In genomic region chr21:33324311-33325221, GRCh38 we compare ENCODE assay signal across 1 cellular context.
A peak's percentile ranks its signal among the peaks of the same experiment; 100 is the strongest.
TF ChIP-seq lines count a peak whose summit lies in the region.

TSS of gene IFNAR1 (plus strand) at chr21:33324970. CDS start at chr21:33325056, 86 bp downstream.

TF ChIP-seq in HEK293, 187 proteins besides CTCF, POLR2A, EP300 and RAD21 (continued from another document and continues in another):
- TF ChIP-seq, protein P1, sequence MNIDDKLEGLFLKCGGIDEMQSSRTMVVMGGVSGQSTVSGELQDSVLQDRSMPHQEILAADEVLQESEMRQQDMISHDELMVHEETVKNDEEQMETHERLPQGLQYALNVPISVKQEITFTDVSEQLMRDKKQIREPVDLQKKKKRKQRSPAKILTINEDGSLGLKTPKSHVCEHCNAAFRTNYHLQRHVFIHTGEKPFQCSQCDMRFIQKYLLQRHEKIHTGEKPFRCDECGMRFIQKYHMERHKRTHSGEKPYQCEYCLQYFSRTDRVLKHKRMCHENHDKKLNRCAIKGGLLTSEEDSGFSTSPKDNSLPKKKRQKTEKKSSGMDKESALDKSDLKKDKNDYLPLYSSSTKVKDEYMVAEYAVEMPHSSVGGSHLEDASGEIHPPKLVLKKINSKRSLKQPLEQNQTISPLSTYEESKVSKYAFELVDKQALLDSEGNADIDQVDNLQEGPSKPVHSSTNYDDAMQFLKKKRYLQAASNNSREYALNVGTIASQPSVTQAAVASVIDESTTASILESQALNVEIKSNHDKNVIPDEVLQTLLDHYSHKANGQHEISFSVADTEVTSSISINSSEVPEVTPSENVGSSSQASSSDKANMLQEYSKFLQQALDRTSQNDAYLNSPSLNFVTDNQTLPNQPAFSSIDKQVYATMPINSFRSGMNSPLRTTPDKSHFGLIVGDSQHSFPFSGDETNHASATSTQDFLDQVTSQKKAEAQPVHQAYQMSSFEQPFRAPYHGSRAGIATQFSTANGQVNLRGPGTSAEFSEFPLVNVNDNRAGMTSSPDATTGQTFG (tag by site-specific recombination; IDR thresholded peaks at IDR 0.05; ENCODE audit: borderline replicate concordance): no peak
- TF ChIP-seq ZNF514 (tag by site-specific recombination; IDR thresholded peaks at IDR 0.05) (no peak), BCL11A (tag by site-specific recombination; IDR thresholded peaks at IDR 0.05; ENCODE audit: low read depth) (peak; percentile 27; the same call in 1 of the 2 replicates), ZNF449 (tag by site-specific recombination; IDR thresholded peaks at IDR 0.05) (no peak), ZNF426 (tag by site-specific recombination; IDR thresholded peaks at IDR 0.05) (no peak), ZNF585B (tag by site-specific recombination; IDR thresholded peaks at IDR 0.05) (no peak), TSHZ1 (tag by site-specific recombination; IDR thresholded peaks at IDR 0.05; ENCODE audit: borderline replicate concordance) (no peak), ZNF560 (tag by site-specific recombination; IDR thresholded peaks at IDR 0.05; ENCODE audit: borderline replicate concordance) (no peak), ZNF423 (tag by site-specific recombination; IDR thresholded peaks at IDR 0.05) (peak; percentile 97), ZNF549 (tag by site-specific recombination; IDR thresholded peaks at IDR 0.05) (no peak), ZBTB44 (tag by site-specific recombination; IDR thresholded peaks at IDR 0.05) (no peak), REPIN1 (tag by site-specific recombination; IDR thresholded peaks at IDR 0.05; ENCODE audit: low read depth) (peak; percentile 81; the same call in 1 of the 2 replicates), ZNF140 (tag by site-specific recombination; IDR thresholded peaks at IDR 0.05) (no peak), OVOL3 (tag by site-specific recombination; IDR thresholded peaks at IDR 0.05) (no peak), KLF1 (tag by site-specific recombination; IDR thresholded peaks at IDR 0.05) (peak; percentile 96), YY1 (tag by site-specific recombination; IDR thresholded peaks at IDR 0.05) (peak; percentile 40; the same call in 1 of the 2 replicates), ZNF654 (tag by site-specific recombination; IDR thresholded peaks at IDR 0.05; ENCODE audit: low read depth) (no peak), HOXD13 (CRISPR knock-in tag; IDR thresholded peaks at IDR 0.05; ENCODE audit: borderline replicate concordance) (no peak), KLF17 (tag by site-specific recombination; IDR thresholded peaks at IDR 0.05) (peak; percentile 43; the same call in 1 of the 2 replicates), ZNF624 (tag by site-specific recombination; IDR thresholded peaks at IDR 0.05) (peak; percentile 72; the same call in 1 of the 2 replicates), IKZF3 (tag by site-specific recombination; IDR thresholded peaks at IDR 0.05) (peak; percentile 97), ZNF350 (tag by site-specific recombination; IDR thresholded peaks at IDR 0.05) (no peak), PRDM6 (tag by site-specific recombination; IDR thresholded peaks at IDR 0.05) (no peak), ZNF776 (tag by site-specific recombination; IDR thresholded peaks at IDR 0.05; ENCODE audit: borderline replicate concordance) (no peak), KLF10 (tag by site-specific recombination; IDR thresholded peaks at IDR 0.05) (no peak)
- TF ChIP-seq, protein P2, sequence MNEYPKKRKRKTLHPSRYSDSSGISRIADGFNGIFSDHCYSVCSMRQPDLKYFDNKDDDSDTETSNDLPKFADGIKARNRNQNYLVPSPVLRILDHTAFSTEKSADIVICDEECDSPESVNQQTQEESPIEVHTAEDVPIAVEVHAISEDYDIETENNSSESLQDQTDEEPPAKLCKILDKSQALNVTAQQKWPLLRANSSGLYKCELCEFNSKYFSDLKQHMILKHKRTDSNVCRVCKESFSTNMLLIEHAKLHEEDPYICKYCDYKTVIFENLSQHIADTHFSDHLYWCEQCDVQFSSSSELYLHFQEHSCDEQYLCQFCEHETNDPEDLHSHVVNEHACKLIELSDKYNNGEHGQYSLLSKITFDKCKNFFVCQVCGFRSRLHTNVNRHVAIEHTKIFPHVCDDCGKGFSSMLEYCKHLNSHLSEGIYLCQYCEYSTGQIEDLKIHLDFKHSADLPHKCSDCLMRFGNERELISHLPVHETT (tag by site-specific recombination; IDR thresholded peaks at IDR 0.05): peak; percentile 86
- TF ChIP-seq, protein P3, sequence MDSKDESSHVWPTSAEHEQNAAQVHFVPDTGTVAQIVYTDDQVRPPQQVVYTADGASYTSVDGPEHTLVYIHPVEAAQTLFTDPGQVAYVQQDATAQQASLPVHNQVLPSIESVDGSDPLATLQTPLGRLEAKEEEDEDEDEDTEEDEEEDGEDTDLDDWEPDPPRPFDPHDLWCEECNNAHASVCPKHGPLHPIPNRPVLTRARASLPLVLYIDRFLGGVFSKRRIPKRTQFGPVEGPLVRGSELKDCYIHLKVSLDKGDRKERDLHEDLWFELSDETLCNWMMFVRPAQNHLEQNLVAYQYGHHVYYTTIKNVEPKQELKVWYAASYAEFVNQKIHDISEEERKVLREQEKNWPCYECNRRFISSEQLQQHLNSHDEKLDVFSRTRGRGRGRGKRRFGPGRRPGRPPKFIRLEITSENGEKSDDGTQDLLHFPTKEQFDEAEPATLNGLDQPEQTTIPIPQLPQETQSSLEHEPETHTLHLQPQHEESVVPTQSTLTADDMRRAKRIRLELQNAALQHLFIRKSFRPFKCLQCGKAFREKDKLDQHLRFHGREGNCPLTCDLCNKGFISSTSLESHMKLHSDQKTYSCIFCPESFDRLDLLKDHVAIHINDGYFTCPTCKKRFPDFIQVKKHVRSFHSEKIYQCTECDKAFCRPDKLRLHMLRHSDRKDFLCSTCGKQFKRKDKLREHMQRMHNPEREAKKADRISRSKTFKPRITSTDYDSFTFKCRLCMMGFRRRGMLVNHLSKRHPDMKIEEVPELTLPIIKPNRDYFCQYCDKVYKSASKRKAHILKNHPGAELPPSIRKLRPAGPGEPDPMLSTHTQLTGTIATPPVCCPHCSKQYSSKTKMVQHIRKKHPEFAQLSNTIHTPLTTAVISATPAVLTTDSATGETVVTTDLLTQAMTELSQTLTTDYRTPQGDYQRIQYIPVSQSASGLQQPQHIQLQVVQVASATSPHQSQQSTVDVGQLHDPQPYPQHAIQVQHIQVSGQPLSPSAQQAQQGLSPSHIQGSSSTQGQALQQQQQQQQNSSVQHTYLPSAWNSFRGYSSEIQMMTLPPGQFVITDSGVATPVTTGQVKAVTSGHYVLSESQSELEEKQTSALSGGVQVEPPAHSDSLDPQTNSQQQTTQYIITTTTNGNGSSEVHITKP (tag by site-specific recombination; IDR thresholded peaks at IDR 0.05): peak; percentile 95
- TF ChIP-seq, protein P4, sequence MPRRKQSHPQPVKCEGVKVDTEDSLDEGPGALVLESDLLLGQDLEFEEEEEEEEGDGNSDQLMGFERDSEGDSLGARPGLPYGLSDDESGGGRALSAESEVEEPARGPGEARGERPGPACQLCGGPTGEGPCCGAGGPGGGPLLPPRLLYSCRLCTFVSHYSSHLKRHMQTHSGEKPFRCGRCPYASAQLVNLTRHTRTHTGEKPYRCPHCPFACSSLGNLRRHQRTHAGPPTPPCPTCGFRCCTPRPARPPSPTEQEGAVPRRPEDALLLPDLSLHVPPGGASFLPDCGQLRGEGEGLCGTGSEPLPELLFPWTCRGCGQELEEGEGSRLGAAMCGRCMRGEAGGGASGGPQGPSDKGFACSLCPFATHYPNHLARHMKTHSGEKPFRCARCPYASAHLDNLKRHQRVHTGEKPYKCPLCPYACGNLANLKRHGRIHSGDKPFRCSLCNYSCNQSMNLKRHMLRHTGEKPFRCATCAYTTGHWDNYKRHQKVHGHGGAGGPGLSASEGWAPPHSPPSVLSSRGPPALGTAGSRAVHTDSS (tag by site-specific recombination; IDR thresholded peaks at IDR 0.05): peak; percentile 94
- TF ChIP-seq, protein P5, sequence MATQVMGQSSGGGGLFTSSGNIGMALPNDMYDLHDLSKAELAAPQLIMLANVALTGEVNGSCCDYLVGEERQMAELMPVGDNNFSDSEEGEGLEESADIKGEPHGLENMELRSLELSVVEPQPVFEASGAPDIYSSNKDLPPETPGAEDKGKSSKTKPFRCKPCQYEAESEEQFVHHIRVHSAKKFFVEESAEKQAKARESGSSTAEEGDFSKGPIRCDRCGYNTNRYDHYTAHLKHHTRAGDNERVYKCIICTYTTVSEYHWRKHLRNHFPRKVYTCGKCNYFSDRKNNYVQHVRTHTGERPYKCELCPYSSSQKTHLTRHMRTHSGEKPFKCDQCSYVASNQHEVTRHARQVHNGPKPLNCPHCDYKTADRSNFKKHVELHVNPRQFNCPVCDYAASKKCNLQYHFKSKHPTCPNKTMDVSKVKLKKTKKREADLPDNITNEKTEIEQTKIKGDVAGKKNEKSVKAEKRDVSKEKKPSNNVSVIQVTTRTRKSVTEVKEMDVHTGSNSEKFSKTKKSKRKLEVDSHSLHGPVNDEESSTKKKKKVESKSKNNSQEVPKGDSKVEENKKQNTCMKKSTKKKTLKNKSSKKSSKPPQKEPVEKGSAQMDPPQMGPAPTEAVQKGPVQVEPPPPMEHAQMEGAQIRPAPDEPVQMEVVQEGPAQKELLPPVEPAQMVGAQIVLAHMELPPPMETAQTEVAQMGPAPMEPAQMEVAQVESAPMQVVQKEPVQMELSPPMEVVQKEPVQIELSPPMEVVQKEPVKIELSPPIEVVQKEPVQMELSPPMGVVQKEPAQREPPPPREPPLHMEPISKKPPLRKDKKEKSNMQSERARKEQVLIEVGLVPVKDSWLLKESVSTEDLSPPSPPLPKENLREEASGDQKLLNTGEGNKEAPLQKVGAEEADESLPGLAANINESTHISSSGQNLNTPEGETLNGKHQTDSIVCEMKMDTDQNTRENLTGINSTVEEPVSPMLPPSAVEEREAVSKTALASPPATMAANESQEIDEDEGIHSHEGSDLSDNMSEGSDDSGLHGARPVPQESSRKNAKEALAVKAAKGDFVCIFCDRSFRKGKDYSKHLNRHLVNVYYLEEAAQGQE (tag by site-specific recombination; IDR thresholded peaks at IDR 0.05): no peak; the same call in 1 of the 2 replicates
